Comparison of ENCODE assay signal across 8 cellular contexts in genomic region chr17:19142419-19142818, GRCh38. TPM values are rescaled to one million over a fixed set of nuclear protein-coding genes. Genes with fewer than 3 reads are reported as not detected.
DNase-seq lines count a peak whose midpoint lies in the region; ATAC-seq, FAIRE-seq and TF ChIP-seq lines count a peak whose summit lies in the region.
"Not testable (repeated sequence)": the region's sequence is repeated elsewhere in the genome, so short reads cannot be mapped to it uniquely, and the experiment has no call there.

No MANE protein-coding gene starts in this region.

- TF ChIP-seq CTCF in Panc1 (IDR thresholded peaks at IDR 0.05), result not testable (repeated sequence)
- TF ChIP-seq CTCF in cardiac fibroblast (IDR thresholded peaks at IDR 0.05; ENCODE audit: low read depth, low read length), result peak; percentile 20
- TF ChIP-seq CTCF in left ventricle myocardium inferior (IDR thresholded peaks at IDR 0.05; ENCODE audit: borderline replicate concordance), result peak; percentile 53
- TF ChIP-seq CTCF in type B pancreatic cell (conservative IDR thresholded peaks at IDR 0.05), result peak; percentile 54

- intact Hi-C loops in Panc1 (cut with micrococcal nuclease; ENCODE audit: unreplicated experiment); left ventricle myocardium inferior (cut with micrococcal nuclease): not testable (repeated sequence)

- H3K4me1 ChIP-seq in Panc1 (ENCODE audit: control insufficient read depth, insufficient read depth, low read length); left ventricle myocardium inferior: not testable (repeated sequence)

- DNase-seq in Panc1 (ENCODE audit: low read depth, low spot score); cardiac fibroblast (ENCODE audit: low read depth in 2 of 2); natural killer cell treated with Interleukin-12 subunit alpha and Interleukin-12 subunit beta and Interleukin-15 and Interleukin-18, amount 100 ng/mL, for 72 hours (ENCODE audit: low spot score); type B pancreatic cell (ENCODE audit: extremely low spot score, unreplicated experiment): not testable (repeated sequence)
- peak; percentile 58 for DNase-seq in activated CD8-positive, alpha-beta memory T cell treated with anti-CD3 and anti-CD28 coated beads, Interleukin-2, amount 50 U/mL, for 48 hours
- peak; percentile 57 for DNase-seq in left ventricle myocardium inferior
- peak; percentile 13 for DNase-seq in stimulated activated CD4-positive, alpha-beta T cell treated with anti-CD3 and anti-CD28 coated beads, Interleukin-12 subunit alpha, Interleukin-12 subunit beta, amount 100 ng/mL, for 4 hours

- POLR2A ChIA-PET in Panc1 (lab: Charles Lee), result not testable (repeated sequence)

- not testable (repeated sequence) for H3K27me3 ChIP-seq in Panc1 (ENCODE audit: control insufficient read depth, insufficient read depth, low read length); left ventricle myocardium inferior (ENCODE audit: low read depth)

- H3K9me3 ChIP-seq in Panc1 (ENCODE audit: control insufficient read depth, insufficient read depth, low read depth, low read length); left ventricle myocardium inferior (replicated peaks): not testable (repeated sequence)

- H3K4me1 Mint-ChIP-seq in natural killer cell treated with Interleukin-12 subunit alpha and Interleukin-12 subunit beta and Interleukin-15 and Interleukin-18, amount 100 ng/mL, for 72 hours (ENCODE audit: low read depth in 2 of 2); type B pancreatic cell (ENCODE audit: unreplicated experiment): not testable (repeated sequence)

- not testable (repeated sequence) for H3K4me3 ChIP-seq in Panc1 (ENCODE audit: low read depth in 2 of 2, low read length in 2 of 2); cardiac fibroblast (replicated peaks in 1 of 2; ENCODE audit: low read depth in 2 of 2, low read length in 2 of 2); left ventricle myocardium inferior

- CTCF ChIA-PET in Panc1 (lab: Charles Lee), result not testable (repeated sequence)

- not testable (repeated sequence) for H3K27me3 Mint-ChIP-seq in natural killer cell treated with Interleukin-12 subunit alpha and Interleukin-12 subunit beta and Interleukin-15 and Interleukin-18, amount 100 ng/mL, for 72 hours; type B pancreatic cell

- H3K36me3 Mint-ChIP-seq in natural killer cell treated with Interleukin-12 subunit alpha and Interleukin-12 subunit beta and Interleukin-15 and Interleukin-18, amount 100 ng/mL, for 72 hours; type B pancreatic cell: not testable (repeated sequence)

- peak; percentile 39 for FAIRE-seq in G401.6 (lab: Jason Lieb, UNC)

- not testable (repeated sequence) for BruUV-seq in Panc1 (replicated peaks; lab: Mats Ljungman, UMichigan)

- peak; percentile 67 for ATAC-seq in Panc1
- ATAC-seq in natural killer cell treated with Interleukin-12 subunit alpha and Interleukin-12 subunit beta and Interleukin-15 and Interleukin-18, amount 100 ng/mL, for 72 hours, result peak; percentile 42 to 77

- not testable (repeated sequence) for H3K4me3 Mint-ChIP-seq in natural killer cell treated with Interleukin-12 subunit alpha and Interleukin-12 subunit beta and Interleukin-15 and Interleukin-18, amount 100 ng/mL, for 72 hours; type B pancreatic cell

- not testable (repeated sequence) for H3K27ac ChIP-seq in Panc1 (ENCODE audit: low read length)
- peak overlapping the region; percentile 46 for H3K27ac ChIP-seq in left ventricle myocardium inferior (replicated peaks)

- not testable (repeated sequence) for H3K9me3 Mint-ChIP-seq in natural killer cell treated with Interleukin-12 subunit alpha and Interleukin-12 subunit beta and Interleukin-15 and Interleukin-18, amount 100 ng/mL, for 72 hours; type B pancreatic cell

- not testable (repeated sequence) for H3K27ac Mint-ChIP-seq in natural killer cell treated with Interleukin-12 subunit alpha and Interleukin-12 subunit beta and Interleukin-15 and Interleukin-18, amount 100 ng/mL, for 72 hours; type B pancreatic cell

- in situ Hi-C loops in Panc1 (cut with HindIII; ENCODE audit: low pct_unique_long_range_greater_than_20kb, low sequenced_read_pairs), result not testable (repeated sequence)

- not testable (repeated sequence) for H3K36me3 ChIP-seq in Panc1 (ENCODE audit: control insufficient read depth, insufficient read depth, low read length); left ventricle myocardium inferior

RNA-seq across cellular contexts. Expression of gene GRAPL, which starts 15.0 kb away (rescaled TPM):
- total RNA-seq in Panc1 (2021; ENCODE audit: unreplicated experiment), result 0.31 TPM
- not detected for polyA plus RNA-seq in Panc1 (2012; ENCODE audit: insufficient read length)
- total RNA-seq in left ventricle myocardium inferior, result 1.5 TPM
- total RNA-seq in natural killer cell treated with Interleukin-12 subunit alpha and Interleukin-12 subunit beta and Interleukin-15 and Interleukin-18, amount 100 ng/mL, for 72 hours, result 1 to 10 TPM; 5.3 to 9.6 TPM
- not detected in 2 replicates for total RNA-seq in type B pancreatic cell (ENCODE audit: low replicate concordance)
